ENCODE assay signal across 8 cellular contexts in genomic region chr3:195629682-195630081, GRCh38. TPM values are rescaled to one million over a fixed set of nuclear protein-coding genes. Genes with fewer than 3 reads are reported as not detected.
"Had no signal": no experiment of that assay in that cellular context is flagged by ENCODE, and none has a peak within 500 bp of the region (broad histone marks: within the 10 kb centered on the region; RNA-seq: fewer than 3 reads in every experiment).

No MANE protein-coding gene starts in this region.

RNA-seq across cellular contexts. Expression of gene APOD, which starts 45.9 kb away (rescaled TPM):
- total RNA-seq: activated CD4-positive, alpha-beta memory T cell treated with anti-CD3 and anti-CD28 coated beads, Interleukin-2, amount 10 ng/mL, durations not matched to agents 7 days and 5 days; activated CD4-positive, alpha-beta T cell treated with anti-CD3 and anti-CD28 coated beads for 36 hours; activated CD4-positive, alpha-beta T cell treated with anti-CD3 and anti-CD28 coated beads, Interleukin-2, amount 10 ng/mL, durations not matched to agents 7 days and 5 days; activated naive CD8-positive, alpha-beta T cell treated with anti-CD3 and anti-CD28 coated beads, Interleukin-2, amount 10 ng/mL, durations not matched to agents 7 days and 5 days; cardiac muscle cell; endodermal cell; foreskin keratinocyte; T-helper 17 cell had no signal
